Comparison of ENCODE assay signal across 8 cellular contexts in genomic region chr9:125650271-125650737, GRCh38. TPM values are rescaled to one million over a fixed set of nuclear protein-coding genes. Genes with fewer than 3 reads are reported as not detected.
DNase-seq lines count a peak whose midpoint lies in the region; ATAC-seq, FAIRE-seq and TF ChIP-seq lines count a peak whose summit lies in the region.

No MANE protein-coding gene starts in this region.

- peak overlapping the region; percentile 24; the same call in 1 of the 2 replicates for H3K9ac ChIP-seq in HUES48 (ENCODE audit: low read depth, low read length)

- H3K9me3 ChIP-seq in HUES48 (ENCODE audit: control insufficient read depth, insufficient read depth, low read length) (no peaks in the 10 kb centered on the region), adrenal gland (replicated peaks in 1 of 3) (no peaks in the 10 kb centered on the region)

- FAIRE-seq in HTR-8/SVneo (lab: Jason Lieb, UNC) = no peak

- H3K27ac ChIP-seq in HUES48 (ENCODE audit: low read depth, low read length) = peak overlapping the region; percentile 83
- H3K27ac ChIP-seq in adrenal gland = peak overlapping the region; percentile 57 to 86 (median 69)

- peak; percentile 93 for DNase-seq in GM12865 (ENCODE audit: low read depth)
- DNase-seq in adrenal gland = no peak
- DNase-seq in pons (ENCODE audit: low spot score) = peak; percentile 58
- DNase-seq in HTR-8/SVneo (ENCODE audit: insufficient read length, low spot score) = no peak
- no peak for DNase-seq in DMS79 (lab: John Stamatoyannopoulos, UW)
- DNase-seq in NCI-H2196 (lab: John Stamatoyannopoulos, UW; ENCODE audit: unreplicated experiment) = no peak

- peak; percentile 56 for ATAC-seq in GM21526 (IDR thresholded peaks at IDR 0.05; ENCODE audit: low FRiP score, unreplicated experiment)

- WGBS in adrenal gland, 4 donors = 44 to 60% (median 58%) methylated on average over 3 of the region's 3 CpGs

- H3K36me3 ChIP-seq in HUES48 (ENCODE audit: control insufficient read depth, insufficient read depth, low read length) (0 out of 2 replicates have a peak, but pooled peaks cover 5% of the 10 kb centered on the region), adrenal gland (replicated peaks in 1 of 2) (no peaks in the 10 kb centered on the region)

- no peaks in the 10 kb centered on the region for H3K27me3 ChIP-seq in HUES48 (ENCODE audit: control insufficient read depth, insufficient read depth, low read length)
- no peaks in the 10 kb centered on the region for H3K27me3 ChIP-seq in adrenal gland

- H3K4me1 ChIP-seq in HUES48 (ENCODE audit: control insufficient read depth, insufficient read depth, low read length) = peaks cover 69% of the 10 kb centered on the region
- H3K4me1 ChIP-seq in adrenal gland (replicated peaks in 1 of 2) = peaks cover 19 to 42% of the 10 kb centered on the region in 2 donors

- TF ChIP-seq CTCF in GM12865 (IDR thresholded peaks at IDR 0.05; ENCODE audit: insufficient read depth, low read depth, low read length, missing control alignments) = no peak
- no peak for TF ChIP-seq CTCF in adrenal gland (IDR thresholded peaks at IDR 0.05)

- H3K4me3 ChIP-seq in GM12865 (ENCODE audit: low read depth, low read length) = peak overlapping the region; percentile 34
- H3K4me3 ChIP-seq in HUES48 (ENCODE audit: low read depth, low read length) = no peak overlapping the region
- H3K4me3 ChIP-seq in adrenal gland = no peak overlapping the region

- intact Hi-C loops in adrenal gland (cut with DNase I) = no loop called here

- peak in 1 of 2 donors; percentile 10 for TF ChIP-seq POLR2A in adrenal gland (IDR thresholded peaks at IDR 0.05)

RNA-seq across cellular contexts. Expression of gene MAPKAP1, which starts 56.7 kb away (rescaled TPM):
- total RNA-seq in adrenal gland = 100 to 1,000 TPM in 5 of 8 donors, 10 to 100 TPM in 3; 72.2 to 156 (median 113) TPM
- 10 to 100 TPM; 73.8 to 94.2 (median 86.2) TPM for polyA plus RNA-seq in adrenal gland

Comparison
In these comparisons a context has a peak if more than half of its experiments do, and no peak if none do; other contexts are left out.
1. DNase-seq: peak in GM12865 (single experiment) and pons (single experiment); none in adrenal gland (0 of 7), HTR-8/SVneo (single experiment), DMS79 (single experiment) and NCI-H2196 (single experiment).